31 cellular contexts compared by ENCODE assay signal in genomic region chr7:96276019-96276418, GRCh38.
"Had no signal": no experiment of that assay in that cellular context is flagged by ENCODE, and none has a peak within 500 bp of the region (broad histone marks: within the 10 kb centered on the region; RNA-seq: fewer than 3 reads in every experiment).

No MANE protein-coding gene starts in this region.

- H3K36me3 ChIP-seq: breast epithelium, cardiac muscle cell, colonic mucosa had no signal

- H3K27me3 ChIP-seq: ascending aorta, breast epithelium, cardiac muscle cell, colonic mucosa, esophagus squamous epithelium, gastroesophageal sphincter had no signal

- H3K4me3 ChIP-seq: ascending aorta, breast epithelium, cardiac muscle cell, colonic mucosa, esophagus squamous epithelium, gastroesophageal sphincter had no signal

- H3K4me1 ChIP-seq: ascending aorta, breast epithelium, colonic mucosa, esophagus squamous epithelium, gastroesophageal sphincter had no signal

- H3K27ac ChIP-seq: ascending aorta, breast epithelium, cardiac muscle cell, colonic mucosa, epithelial cell of prostate, esophagus squamous epithelium, gastroesophageal sphincter, WERI-Rb-1 had no signal

- FAIRE-seq: endometrium, endothelial cell of umbilical vein had no signal

- ATAC-seq: activated CD4-positive, CD25-positive, alpha-beta regulatory T cell treated with anti-CD3 and anti-CD28 coated beads, Interleukin-2, amount 50 U/mL, for 24 hours; activated CD8-positive, alpha-beta T cell treated with anti-CD3 and anti-CD28 coated beads for 36 hours; activated naive CD4-positive, alpha-beta T cell treated with anti-CD3 and anti-CD28 coated beads, Interleukin-2, amount 50 U/mL, for 72 hours; activated T-cell treated with anti-CD3 and anti-CD28 coated beads, Interleukin-2, amount 50 U/mL, for 4 hours; activated T-helper 17 cell treated with anti-CD3 and anti-CD28 coated beads, Interleukin-2, amount 50 U/mL, for 72 hours; gastroesophageal sphincter; T-helper 17 cell had no signal

- H3K9me3 ChIP-seq: ascending aorta, breast epithelium, colonic mucosa, esophagus squamous epithelium had no signal

- DNase-seq: activated B cell treated with CpG ODN at 0.5 μM for 24 hours; activated CD4-positive, alpha-beta T cell treated with anti-CD3 and anti-CD28 coated beads for 48 hours; activated CD4-positive, alpha-beta T cell treated with anti-CD3 and anti-CD28 coated beads, Interleukin-2, amount 50 U/mL, for 1 hour; activated CD4-positive, alpha-beta T cell treated with anti-CD3 and anti-CD28 coated beads, Interleukin-2, amount 50 U/mL, for 48 hours; activated CD8-positive, alpha-beta memory T cell treated with anti-CD3 and anti-CD28 coated beads for 24 hours; activated CD8-positive, alpha-beta T cell treated with anti-CD3 and anti-CD28 coated beads for 36 hours; activated effector memory CD4-positive, alpha-beta T cell treated with anti-CD3 and anti-CD28 coated beads, Interleukin-2, amount 50 U/mL, for 16 hours; activated naive CD4-positive, alpha-beta T cell; activated naive CD4-positive, alpha-beta T cell treated with anti-CD3 and anti-CD28 coated beads, Interleukin-2, amount 10 ng/mL, durations not matched to agents 7 days and 5 days; activated naive CD8-positive, alpha-beta T cell treated with anti-CD3 and anti-CD28 coated beads, Interleukin-2, amount 10 ng/mL, durations not matched to agents 7 days and 5 days; activated T-cell treated with anti-CD3 and anti-CD28 coated beads, Interleukin-2, amount 50 U/mL, for 4 hours; central memory CD4-positive, alpha-beta T cell; cerebellar nuclear complex; colonic mucosa; effector CD8-positive, alpha-beta T cell; esophagus squamous epithelium; foreskin melanocyte; T-helper 1 cell; T-helper 17 cell; T1000; WERI-Rb-1 had no signal
